3 cellular contexts compared by ENCODE assay signal in genomic region chr22:17347724-17348123, GRCh38.
TF ChIP-seq lines count a peak whose summit lies in the region.

No MANE protein-coding gene starts in this region.

TF ChIP-seq in WTC11, 78 proteins besides CTCF, POLR2A, EP300 and RAD21:
- no peak for TF ChIP-seq TCF7 (CRISPR knock-in tag; IDR thresholded peaks at IDR 0.05; ENCODE audit: low read depth)
- no peak for TF ChIP-seq MLX (CRISPR knock-in tag; IDR thresholded peaks at IDR 0.05)
- no peak for TF ChIP-seq E2F5 (CRISPR knock-in tag; IDR thresholded peaks at IDR 0.05)
- TF ChIP-seq IRF1 (CRISPR knock-in tag; IDR thresholded peaks at IDR 0.05): no peak
- 0 out of 2 replicates have a peak, but pooled peaks have one; percentile 66 for TF ChIP-seq ZNF317 (CRISPR knock-in tag; IDR thresholded peaks at IDR 0.05; ENCODE audit: borderline replicate concordance, low read depth)
- TF ChIP-seq ZNF281 (CRISPR knock-in tag; IDR thresholded peaks at IDR 0.05): no peak
- no peak for TF ChIP-seq CBFB (CRISPR knock-in tag; IDR thresholded peaks at IDR 0.05; ENCODE audit: low read depth)

TF ChIP-seq in H1, 55 proteins besides CTCF, POLR2A, EP300 and RAD21:
- TF ChIP-seq YY1 (IDR thresholded peaks at IDR 0.05; ENCODE audit: low read depth, low read length) (no peak), ATF2 (IDR thresholded peaks at IDR 0.05; ENCODE audit: low read length) (no peak), MAFK (IDR thresholded peaks at IDR 0.05; ENCODE audit: low read depth, low read length) (no peak), JUND (IDR thresholded peaks at IDR 0.05; ENCODE audit: low read length) (no peak)
TF ChIP-seq in H1: peak in this region for 0.

TF ChIP-seq in HepG2, 621 proteins besides CTCF, POLR2A, EP300 and RAD21:
- TF ChIP-seq ZNF180 (CRISPR knock-in tag; IDR thresholded peaks at IDR 0.05; ENCODE audit: borderline replicate concordance, low read depth) (no peak), ZEB1 (IDR thresholded peaks at IDR 0.05; ENCODE audit: insufficient replicate concordance, low read depth) (no peak)
TF ChIP-seq in HepG2: peak in this region for 0.
